Comparison of ENCODE assay signal across 8 cellular contexts in the genomic region with DNA sequence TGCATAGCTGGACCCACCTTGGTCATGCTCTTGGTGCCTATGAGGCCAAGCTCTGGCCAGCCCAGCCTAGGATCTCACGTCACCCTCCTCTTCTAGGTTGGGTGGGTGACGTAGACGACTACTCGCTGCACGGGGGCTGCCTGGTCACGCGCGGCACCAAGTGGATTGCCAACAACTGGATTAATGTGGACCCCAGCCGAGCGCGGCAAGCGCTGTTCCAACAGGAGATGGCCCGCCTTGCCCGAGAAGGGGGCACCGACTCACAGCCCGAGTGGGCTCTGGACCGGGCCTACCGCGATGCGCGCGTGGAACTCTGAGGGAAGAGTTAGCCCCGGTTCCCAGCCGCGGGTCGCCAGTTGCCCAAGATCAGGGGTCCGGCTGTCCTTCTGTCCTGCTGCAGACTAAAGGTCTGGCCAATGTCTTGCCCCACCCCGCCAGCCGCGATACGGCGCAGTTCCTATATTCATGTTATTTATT. TPM values are rescaled to one million over a fixed set of nuclear protein-coding genes. Genes with fewer than 3 reads are reported as not detected.
DNase-seq lines count a peak whose midpoint lies in the region; TF ChIP-seq lines count a peak whose summit lies in the region.

No MANE protein-coding gene starts in this region.

- WGBS in HUES64: 4% methylated on average over 32 of the region's 32 CpGs

- H3K9me3 ChIP-seq in HUES64 (ENCODE audit: insufficient read depth, low read depth, low read length) (no peaks in the 10 kb centered on the region), subcutaneous abdominal adipose tissue (ENCODE audit: control insufficient read depth in 5 of 5, low read length in 5 of 5) (no peaks in the 10 kb centered on the region)

- H3K27ac ChIP-seq in HUES64 (ENCODE audit: low read depth, low read length): peak overlapping the region; percentile 100
- H3K27ac ChIP-seq in subcutaneous abdominal adipose tissue (ENCODE audit: low read depth, low read length): peak overlapping the region; percentile 90

- CTCF ChIA-PET in MCF 10A (lab: Yijun Ruan, JAX): interaction anchor here (0.6 to 4.6 kb wide), 8 partner anchors 14 to 367 kb away, joined by 3 to 38 read pairs (median 4); partner anchors contain the start of genes NDUFAF3 and P4HTM

- no peaks in the 10 kb centered on the region for H3K27me3 ChIP-seq in HUES64 (ENCODE audit: insufficient read depth, low read length)
- no peaks in the 10 kb centered on the region for H3K27me3 ChIP-seq in subcutaneous abdominal adipose tissue (ENCODE audit: control insufficient read depth in 5 of 5, insufficient read depth in 4 of 5, low read length in 5 of 5)

- H3K36me3 ChIP-seq in HUES64 (ENCODE audit: insufficient read depth, low read length) (peaks cover 10% of the 10 kb centered on the region), subcutaneous abdominal adipose tissue (ENCODE audit: control insufficient read depth in 5 of 5, insufficient read depth in 5 of 5, low read length in 5 of 5) (peaks cover 0 to 4% (median 2%) of the 10 kb centered on the region in 5 donors)

- H3K9ac ChIP-seq in HUES64 (ENCODE audit: low read depth, low read length) (peak overlapping the region; percentile 100), subcutaneous abdominal adipose tissue (ENCODE audit: low read length in 5 of 5) (peak overlapping the region in 4 of 5 donors; percentile 71 to 87 (median 78))

- peaks cover 10% of the 10 kb centered on the region for H3K4me1 Mint-ChIP-seq in MCF 10A (ENCODE audit: insufficient read depth, unreplicated experiment)

- H3K4me1 ChIP-seq in HUES64 (ENCODE audit: insufficient read depth, low read length) (0 out of 2 replicates have a peak, but pooled peaks cover 6% of the 10 kb centered on the region), subcutaneous abdominal adipose tissue (ENCODE audit: control insufficient read depth in 5 of 5, insufficient read depth in 5 of 5, low read length in 5 of 5) (peaks cover 0 to 26% (median 23%) of the 10 kb centered on the region in 5 donors)

- DNase-seq in GM12865 (ENCODE audit: low read depth) (no peak), MCF 10A (ENCODE audit: unreplicated experiment) (no peak), left kidney (ENCODE audit: low read depth, low spot score) (peak; percentile 71), occipital lobe (lab: John Stamatoyannopoulos, UW) (no peak), OCI-M2 (lab: John Stamatoyannopoulos, UW; ENCODE audit: unreplicated experiment) (no peak)
- no peak for DNase-seq in stimulated activated CD4-positive, alpha-beta T cell treated with anti-CD3 and anti-CD28 coated beads, Interleukin-2, amount 100 ng/mL, for 24 hours

- no peaks in the 10 kb centered on the region for H3K27me3 Mint-ChIP-seq in MCF 10A (ENCODE audit: insufficient read depth, unreplicated experiment)

- BruUV-seq in MCF 10A (replicated peaks; lab: Mats Ljungman, UMichigan): TSS peak; percentile 90

- peak overlapping the region; percentile 99 for H3K27ac Mint-ChIP-seq in MCF 10A (ENCODE audit: low read depth, unreplicated experiment)

- POLR2A ChIA-PET in MCF 10A (lab: Yijun Ruan, JAX): interaction anchor here (0.6 to 8.3 kb wide), 25 partner anchors 9 to 567 kb away, joined by 3 to 251 read pairs (median 6); partner anchors contain the start of genes ARIH2, CCDC51, CELSR3 and DAG1

- intact Hi-C loops in MCF 10A (cut with micrococcal nuclease): loop anchor here (2.0 to 5.0 kb wide), 2 partner anchors 18 to 89 kb away; partner anchors contain the start of gene ARIH2

- H3K4me3 Mint-ChIP-seq in MCF 10A (ENCODE audit: unreplicated experiment): peak overlapping the region; percentile 99

- H3K4me3 ChIP-seq in GM12865 (ENCODE audit: low read depth, low read length): peak overlapping the region; percentile 92
- peak overlapping the region; percentile 96 for H3K4me3 ChIP-seq in HUES64 (ENCODE audit: low read length)
- H3K4me3 ChIP-seq in subcutaneous abdominal adipose tissue (ENCODE audit: low read depth in 1 of 5, low read length in 5 of 5): peak overlapping the region; percentile 62 to 92 (median 83)

- H3K36me3 Mint-ChIP-seq in MCF 10A (ENCODE audit: insufficient read depth, unreplicated experiment): peaks cover 41% of the 10 kb centered on the region

- no peaks in the 10 kb centered on the region for H3K9me3 Mint-ChIP-seq in MCF 10A (ENCODE audit: unreplicated experiment)

- no peak for TF ChIP-seq CTCF in GM12865 (IDR thresholded peaks at IDR 0.05; ENCODE audit: insufficient read depth, low read depth, low read length, missing control alignments)
- TF ChIP-seq CTCF in MCF 10A (IDR thresholded peaks at IDR 0.05; ENCODE audit: unreplicated experiment): no peak

RNA-seq across cellular contexts. Expression of gene WDR6, which starts 0.6 kb away (rescaled TPM):
- polyA plus RNA-seq in HUES64 (2013, experiment 1 of 2): 102 TPM
- polyA plus RNA-seq in HUES64 (2013, experiment 2 of 2): 90.3 TPM
- total RNA-seq in MCF 10A (2022) (112 and 116 TPM in 2 replicates), occipital lobe (85.6 TPM)

RNA-seq across cellular contexts. Expression of gene DALRD3, which starts 11.8 kb away (rescaled TPM):
- 23.3 TPM for polyA plus RNA-seq in HUES64 (2013, experiment 1 of 2)
- polyA plus RNA-seq in HUES64 (2013, experiment 2 of 2): 27.9 TPM
- total RNA-seq in MCF 10A (2022): 41.8 and 42.7 TPM in 2 replicates
- total RNA-seq in occipital lobe: 47.4 TPM

RNA-seq across cellular contexts. Expression of gene NDUFAF3, which starts 15.3 kb away (rescaled TPM):
- 25.2 TPM for polyA plus RNA-seq in HUES64 (2013, experiment 1 of 2)
- polyA plus RNA-seq in HUES64 (2013, experiment 2 of 2): 35.8 TPM
- 77.8 and 86.5 TPM in 2 replicates for total RNA-seq in MCF 10A (2022)
- total RNA-seq in occipital lobe: 33.4 TPM

RNA-seq across cellular contexts. Expression of gene P4HTM, which starts 16.6 kb away (rescaled TPM):
- 9.9 TPM for polyA plus RNA-seq in HUES64 (2013, experiment 1 of 2)
- polyA plus RNA-seq in HUES64 (2013, experiment 2 of 2): 12.2 TPM
- total RNA-seq in MCF 10A (2022) (18.8 and 26.1 TPM in 2 replicates), occipital lobe (53.0 TPM)

RNA-seq across cellular contexts. Expression of gene IMPDH2, which starts 22.6 kb away (rescaled TPM):
- 202 TPM for polyA plus RNA-seq in HUES64 (2013, experiment 1 of 2)
- polyA plus RNA-seq in HUES64 (2013, experiment 2 of 2): 235 TPM
- total RNA-seq in MCF 10A (2022) (317 and 476 TPM in 2 replicates), occipital lobe (190 TPM)
